In the genomic region with DNA sequence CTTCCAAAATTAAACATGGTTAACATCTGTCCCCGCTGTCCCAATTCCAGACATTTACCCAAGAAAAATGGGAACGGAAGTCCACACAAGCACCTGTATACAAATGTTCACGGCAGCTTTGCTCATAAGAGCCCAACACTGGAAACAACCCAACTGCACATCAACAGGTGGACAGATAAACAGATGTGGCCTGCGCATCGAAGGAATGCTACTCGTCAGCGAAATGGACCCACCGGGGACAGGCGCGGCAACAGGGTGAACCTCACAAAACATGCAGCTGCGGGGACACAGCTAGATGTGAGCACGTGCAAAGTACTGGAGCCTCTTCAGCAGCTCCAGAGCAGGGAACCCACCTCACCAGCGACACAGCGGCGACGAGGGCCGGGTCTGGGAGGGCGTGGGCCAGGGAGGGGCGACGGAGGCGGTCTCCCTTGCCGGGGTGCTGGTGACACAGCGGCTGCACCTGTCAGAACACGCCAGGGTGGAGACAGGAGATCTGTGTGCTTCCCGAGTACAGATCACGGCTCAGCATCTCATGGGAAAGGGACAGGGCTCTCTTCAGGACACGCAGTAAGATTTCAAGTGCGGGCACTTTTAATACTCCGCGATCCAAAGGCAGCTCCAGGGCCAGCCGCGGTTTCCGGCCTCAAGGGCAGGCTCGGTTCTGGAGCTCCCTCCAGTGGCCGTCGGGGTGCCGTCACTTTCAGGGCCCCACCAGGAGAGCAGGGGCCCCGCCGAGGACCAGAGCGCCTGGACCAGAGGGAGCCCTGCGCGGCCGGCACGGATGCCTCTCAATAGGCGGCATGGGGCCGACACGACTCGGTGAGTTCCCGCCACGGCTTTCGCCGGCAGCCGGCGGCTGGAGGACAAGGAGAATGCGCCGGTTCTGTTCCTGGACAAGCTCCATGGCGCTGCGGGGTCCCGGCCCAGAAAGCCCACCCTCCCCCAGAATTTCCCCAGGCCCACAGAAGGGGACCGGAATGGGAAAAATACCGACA, we compare ENCODE assay signal across 8 cellular contexts. TPM values are rescaled to one million over a fixed set of nuclear protein-coding genes. Genes with fewer than 3 reads are reported as not detected.
DNase-seq lines count a peak whose midpoint lies in the region; ATAC-seq and TF ChIP-seq lines count a peak whose summit lies in the region.

No MANE protein-coding gene starts in this region.

- H3K27me3 ChIP-seq in effector memory CD4-positive, alpha-beta T cell (replicated peaks; ENCODE audit: control insufficient read depth, insufficient read depth, low read length, poor library complexity, severe bottlenecking), result no peaks in the 10 kb centered on the region

- H3K27me3 Mint-ChIP-seq in mesothelial cell of epicardium (ENCODE audit: low read depth), result no peaks in the 10 kb centered on the region

- DNase-seq in NCI-H82 treated with DMSO at 0.1 percent for 48 hours (lab: John Stamatoyannopoulos, UW; ENCODE audit: unreplicated experiment), result peak; percentile 4
- peak; percentile 92 for DNase-seq in activated CD8-positive, alpha-beta memory T cell treated with anti-CD3 and anti-CD28 coated beads for 24 hours
- peak; percentile 67 to 78 (median 70) for DNase-seq in effector memory CD4-positive, alpha-beta T cell
- peak; percentile 62 to 87 for DNase-seq in mesothelial cell of epicardium (ENCODE audit: low spot score in 2 of 2, unreplicated experiment in 2 of 2)
- peak; percentile 59 to 68 for DNase-seq in stimulated activated CD8-positive, alpha-beta memory T cell treated with anti-CD3 and anti-CD28 coated beads, Interleukin-2, amount 100 ng/mL, for 1 hour (ENCODE audit: low read depth in 2 of 2)

- no peaks in the 10 kb centered on the region for H3K36me3 Mint-ChIP-seq in mesothelial cell of epicardium

- peak overlapping the region; percentile 17 for H3K4me3 Mint-ChIP-seq in mesothelial cell of epicardium

- no peak overlapping the region for H3K27ac ChIP-seq in effector memory CD4-positive, alpha-beta T cell (ENCODE audit: insufficient read depth, low read length, poor library complexity, severe bottlenecking)

- ATAC-seq in HG03064 (IDR thresholded peaks at IDR 0.05; ENCODE audit: low read depth, unreplicated experiment), result peak; percentile 46
- no peak for ATAC-seq in GM18870 (IDR thresholded peaks at IDR 0.05; ENCODE audit: unreplicated experiment)

- peaks cover 10% of the 10 kb centered on the region for H3K4me1 ChIP-seq in effector memory CD4-positive, alpha-beta T cell (ENCODE audit: control insufficient read depth, insufficient read depth, low read length, poor library complexity, severe bottlenecking)

- no peaks in the 10 kb centered on the region for H3K9me3 Mint-ChIP-seq in mesothelial cell of epicardium

- no peak overlapping the region for H3K27ac Mint-ChIP-seq in mesothelial cell of epicardium

- H3K9me3 ChIP-seq in effector memory CD4-positive, alpha-beta T cell (ENCODE audit: control insufficient read depth, low read length), result no peaks in the 10 kb centered on the region

- no peaks in the 10 kb centered on the region for H3K36me3 ChIP-seq in effector memory CD4-positive, alpha-beta T cell (ENCODE audit: control insufficient read depth, insufficient read depth, low read length)

- peaks cover 5% of the 10 kb centered on the region for H3K4me1 Mint-ChIP-seq in mesothelial cell of epicardium

- peak overlapping the region; percentile 36 for H3K4me3 ChIP-seq in GM12875 (ENCODE audit: low read depth, low read length)
- peak overlapping the region; percentile 22 for H3K4me3 ChIP-seq in effector memory CD4-positive, alpha-beta T cell (ENCODE audit: insufficient read depth, low read depth, low read length, poor library complexity, severe bottlenecking)

- TF ChIP-seq CTCF in GM12875 (IDR thresholded peaks at IDR 0.05; ENCODE audit: borderline replicate concordance, insufficient read depth, low read depth, low read length) (peak; percentile 92), mesothelial cell of epicardium (IDR thresholded peaks at IDR 0.05; ENCODE audit: unreplicated experiment) (peak; percentile 78)

RNA-seq across cellular contexts. Expression of a gene that starts 21.2 kb away (rescaled TPM):
- total RNA-seq in mesothelial cell of epicardium, result 1.0 to 1.6 TPM (median 1.0 TPM) in 3 replicates

RNA-seq across cellular contexts. Expression of a gene that starts 22.4 kb away (rescaled TPM):
- 2.1 to 2.6 TPM (median 2.4 TPM) in 3 replicates for total RNA-seq in mesothelial cell of epicardium

Comparison
In these comparisons a context has a peak if more than half of its experiments do, and no peak if none do; other contexts are left out.
1. DNase-seq: peak in every context shown above with its lines; median percentile 92 in activated CD8-positive, alpha-beta memory T cell treated with anti-CD3 and anti-CD28 coated beads for 24 hours; 74 in mesothelial cell of epicardium; 70 in effector memory CD4-positive, alpha-beta T cell; 64 in stimulated activated CD8-positive, alpha-beta memory T cell treated with anti-CD3 and anti-CD28 coated beads, Interleukin-2, amount 100 ng/mL, for 1 hour; 4 in NCI-H82 treated with DMSO at 0.1 percent for 48 hours.